In genomic region chr10:62266147-62266546, GRCh38 we compare ENCODE assay signal across 1 cellular context.
TF ChIP-seq lines count a peak whose summit lies in the region.

No MANE protein-coding gene starts in this region.

TF ChIP-seq in GM23338, 12 proteins besides CTCF, POLR2A, EP300 and RAD21 (continued from another document):
- TF ChIP-seq ZNF462 (CRISPR knock-in tag; IDR thresholded peaks at IDR 0.05) (no peak), EZH2 (IDR thresholded peaks at IDR 0.05; ENCODE audit: low read depth, unreplicated experiment) (no peak), ZNF114 (CRISPR knock-in tag; IDR thresholded peaks at IDR 0.05) (no peak), ETS1 (IDR thresholded peaks at IDR 0.05) (no peak), ZNF331 (CRISPR knock-in tag; IDR thresholded peaks at IDR 0.05; ENCODE audit: low read depth) (no peak), POLR2AphosphoS5 (IDR thresholded peaks at IDR 0.05; ENCODE audit: low read depth) (no peak), JUNB (IDR thresholded peaks at IDR 0.05; ENCODE audit: unreplicated experiment) (no peak), REST (IDR thresholded peaks at IDR 0.05; ENCODE audit: unreplicated experiment) (no peak), NANOG (IDR thresholded peaks at IDR 0.05; ENCODE audit: borderline replicate concordance) (no peak)
